In the genomic region with DNA sequence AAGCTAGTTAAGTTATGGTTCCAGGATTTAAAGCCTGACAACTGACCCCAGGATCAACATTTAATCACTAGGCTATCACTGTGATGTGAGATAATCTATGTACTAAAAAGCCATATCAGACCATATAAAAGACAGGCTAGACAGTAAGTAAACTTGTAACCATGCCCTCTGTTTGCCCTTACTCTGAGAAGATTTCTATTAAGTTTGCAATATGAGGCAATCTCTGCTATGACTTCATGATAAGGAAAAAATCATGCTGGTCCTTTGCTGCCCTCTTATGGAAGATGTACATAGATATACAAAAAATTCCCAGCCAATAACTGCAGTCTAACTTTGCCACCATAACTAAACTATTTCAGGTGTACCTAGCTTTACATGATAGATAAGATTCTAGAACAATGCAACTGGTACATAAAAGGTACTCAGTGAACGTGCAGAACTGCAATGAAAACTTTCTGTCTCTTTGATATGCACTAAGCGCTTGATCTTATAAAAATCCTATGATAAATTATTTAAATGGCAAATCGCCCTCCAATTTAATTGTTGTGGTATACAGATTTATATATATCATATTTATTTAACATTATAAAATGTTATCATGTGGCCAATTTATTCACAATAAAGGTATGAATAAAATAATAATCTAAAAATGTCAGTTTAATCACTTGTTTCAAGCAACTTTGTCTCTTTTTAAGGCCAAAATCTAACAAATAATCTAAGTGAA, we compare ENCODE assay signal across 8 cellular contexts.
DNase-seq lines count a peak whose midpoint lies in the region; ATAC-seq, FAIRE-seq and TF ChIP-seq lines count a peak whose summit lies in the region.

No MANE protein-coding gene starts in this region.

- no peak for TF ChIP-seq POLR2A in A549 (IDR thresholded peaks at IDR 0.05; ENCODE audit: low read length)

- H3K9me3 Mint-ChIP-seq in activated CD8-positive, alpha-beta T cell treated with anti-CD3 and anti-CD28 coated beads, Interleukin-2, amount 10 ng/mL, durations not matched to agents 7 days and 5 days (ENCODE audit: insufficient read depth) = peaks cover 5% of the 10 kb centered on the region

- POLR2A ChIA-PET in A549 (lab: Yijun Ruan, JAX) = interaction anchor here (1.2 to 1.8 kb wide), 2 partner anchors 13 to 75 kb away, joined by 3 to 8 read pairs; a partner anchor contains a TSS
- POLR2A ChIA-PET in activated CD8-positive, alpha-beta T cell treated with anti-CD3 and anti-CD28 coated beads, Interleukin-2, amount 10 ng/mL, durations not matched to agents 7 days and 5 days (lab: Charles Lee) = interaction anchor here (1.6 kb wide), 1 partner anchor 13 kb away, joined by 4 read pairs; a partner anchor contains a TSS

- DNase-seq in A549 (ENCODE audit: low read depth in 1 of 2, low spot score in 1 of 2) (peak; percentile 43 to 85), GM04504 (ENCODE audit: low read depth) (peak; percentile 60), NCI-H2227 (lab: John Stamatoyannopoulos, UW; ENCODE audit: unreplicated experiment) (peak; percentile 58), left ventricle myocardium inferior (no peak), smooth muscle cell of the brain vasculature (ENCODE audit: low read depth, low spot score) (peak; percentile 39), H7 (no peak)
- DNase-seq in activated CD8-positive, alpha-beta T cell treated with anti-CD3 and anti-CD28 coated beads, Interleukin-2, amount 10 ng/mL, durations not matched to agents 7 days and 5 days = no peak

- H3K36me3 Mint-ChIP-seq in activated CD8-positive, alpha-beta T cell treated with anti-CD3 and anti-CD28 coated beads, Interleukin-2, amount 10 ng/mL, durations not matched to agents 7 days and 5 days (ENCODE audit: low read depth) = peaks cover 20% of the 10 kb centered on the region

- H3K4me1 ChIP-seq in A549 (peaks cover 39% of the 10 kb centered on the region), left ventricle myocardium inferior (peaks cover 35% of the 10 kb centered on the region)

- 0 out of 5 replicates have a peak, but pooled peaks of 1 of the 2 experiments have one; percentile 36 for TF ChIP-seq EP300 in A549 (IDR thresholded peaks at IDR 0.05)

- peak; percentile 69 to 74 for TF ChIP-seq RAD21 in A549 (conservative IDR thresholded peaks at IDR 0.05 in 1 of 2, IDR thresholded peaks at IDR 0.05 in 1 of 2)

- no peaks in the 10 kb centered on the region for H3K36me3 ChIP-seq in left ventricle myocardium inferior
- H3K36me3 ChIP-seq in H7 (replicated peaks; ENCODE audit: control insufficient read depth, insufficient read depth, low read length) = no peaks in the 10 kb centered on the region; the same call in 1 of the 2 replicates

- H3K4me2 ChIP-seq in A549 = peak overlapping the region; percentile 69

- CTCF ChIA-PET in A549 (lab: Yijun Ruan, JAX) = interaction anchor here (0.6 to 3.5 kb wide), 21 partner anchors 8 to 472 kb away, joined by 3 to 24 read pairs (median 3); a partner anchor contains a TSS
- CTCF ChIA-PET in activated CD8-positive, alpha-beta T cell treated with anti-CD3 and anti-CD28 coated beads, Interleukin-2, amount 10 ng/mL, durations not matched to agents 7 days and 5 days (lab: Charles Lee) = interaction anchor here (0.7 to 4.5 kb wide), 15 partner anchors 10 to 265 kb away, joined by 3 to 21 read pairs (median 5); a partner anchor contains a TSS

- H3K4me3 ChIP-seq in A549 (no peak overlapping the region), left ventricle myocardium inferior (no peak overlapping the region), H7 (ENCODE audit: insufficient read depth, low read depth, low read length) (no peak overlapping the region)

- H3K9me3 ChIP-seq in A549 (no peaks in the 10 kb centered on the region), left ventricle myocardium inferior (replicated peaks) (no peaks in the 10 kb centered on the region)

- peak; percentile 63 for TF ChIP-seq CTCF in A549 (IDR thresholded peaks at IDR 0.05)
- peak; percentile 59 for TF ChIP-seq CTCF in left ventricle myocardium inferior (IDR thresholded peaks at IDR 0.05; ENCODE audit: borderline replicate concordance)

- H3K4me3 Mint-ChIP-seq in activated CD8-positive, alpha-beta T cell treated with anti-CD3 and anti-CD28 coated beads, Interleukin-2, amount 10 ng/mL, durations not matched to agents 7 days and 5 days = no peak overlapping the region

- ATAC-seq in A549 (peak; percentile 87), GM19467 (IDR thresholded peaks at IDR 0.05; ENCODE audit: unreplicated experiment) (no peak)
- ATAC-seq in activated CD8-positive, alpha-beta T cell treated with anti-CD3 and anti-CD28 coated beads, Interleukin-2, amount 10 ng/mL, durations not matched to agents 7 days and 5 days = peak; percentile 63

- intact Hi-C loops in left ventricle myocardium inferior (cut with micrococcal nuclease) = no loop called here

- H3K27ac Mint-ChIP-seq in activated CD8-positive, alpha-beta T cell treated with anti-CD3 and anti-CD28 coated beads, Interleukin-2, amount 10 ng/mL, durations not matched to agents 7 days and 5 days = peak overlapping the region; percentile 25

- 61% methylated on average over 3 of the region's 3 CpGs for whole genome bisulfite sequencing in A549 (ENCODE audit: missing lambda C conversion rate)

- H3K27ac ChIP-seq in A549 (peak overlapping the region; percentile 67 to 83), left ventricle myocardium inferior (replicated peaks) (peak overlapping the region; percentile 37)

- H3K27me3 Mint-ChIP-seq in activated CD8-positive, alpha-beta T cell treated with anti-CD3 and anti-CD28 coated beads, Interleukin-2, amount 10 ng/mL, durations not matched to agents 7 days and 5 days (ENCODE audit: low read depth) = no peaks in the 10 kb centered on the region

- H3K4me1 Mint-ChIP-seq in activated CD8-positive, alpha-beta T cell treated with anti-CD3 and anti-CD28 coated beads, Interleukin-2, amount 10 ng/mL, durations not matched to agents 7 days and 5 days (ENCODE audit: low read depth) = peaks cover 46% of the 10 kb centered on the region

- no peak for FAIRE-seq in A549 (lab: Jason Lieb, UNC)

- H3K27me3 ChIP-seq in left ventricle myocardium inferior (ENCODE audit: low read depth) (no peaks in the 10 kb centered on the region), H7 (ENCODE audit: control insufficient read depth, insufficient read depth, low read length) (no peaks in the 10 kb centered on the region)

TF ChIP-seq in A549, 52 proteins besides CTCF, POLR2A, EP300 and RAD21 (continues in another document):
- no peak for TF ChIP-seq PHF8 (IDR thresholded peaks at IDR 0.05; ENCODE audit: borderline replicate concordance, low read depth)
- no peak for TF ChIP-seq MAFK (IDR thresholded peaks at IDR 0.05; ENCODE audit: partially characterized antibody)
- TF ChIP-seq, protein P1, sequence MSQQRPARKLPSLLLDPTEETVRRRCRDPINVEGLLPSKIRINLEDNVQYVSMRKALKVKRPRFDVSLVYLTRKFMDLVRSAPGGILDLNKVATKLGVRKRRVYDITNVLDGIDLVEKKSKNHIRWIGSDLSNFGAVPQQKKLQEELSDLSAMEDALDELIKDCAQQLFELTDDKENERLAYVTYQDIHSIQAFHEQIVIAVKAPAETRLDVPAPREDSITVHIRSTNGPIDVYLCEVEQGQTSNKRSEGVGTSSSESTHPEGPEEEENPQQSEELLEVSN (IDR thresholded peaks at IDR 0.05; ENCODE audit: borderline replicate concordance, low read depth) = no peak
- TF ChIP-seq HDAC2 (IDR thresholded peaks at IDR 0.05) = no peak
- TF ChIP-seq NPAS2 (CRISPR knock-in tag; IDR thresholded peaks at IDR 0.05; ENCODE audit: borderline replicate concordance) = no peak
- TF ChIP-seq CHD4 (IDR thresholded peaks at IDR 0.05; ENCODE audit: borderline replicate concordance) = no peak
- TF ChIP-seq JUNB (IDR thresholded peaks at IDR 0.05) = no peak
- no peak for TF ChIP-seq ZC3H11A (IDR thresholded peaks at IDR 0.05)
- TF ChIP-seq, protein P2, sequence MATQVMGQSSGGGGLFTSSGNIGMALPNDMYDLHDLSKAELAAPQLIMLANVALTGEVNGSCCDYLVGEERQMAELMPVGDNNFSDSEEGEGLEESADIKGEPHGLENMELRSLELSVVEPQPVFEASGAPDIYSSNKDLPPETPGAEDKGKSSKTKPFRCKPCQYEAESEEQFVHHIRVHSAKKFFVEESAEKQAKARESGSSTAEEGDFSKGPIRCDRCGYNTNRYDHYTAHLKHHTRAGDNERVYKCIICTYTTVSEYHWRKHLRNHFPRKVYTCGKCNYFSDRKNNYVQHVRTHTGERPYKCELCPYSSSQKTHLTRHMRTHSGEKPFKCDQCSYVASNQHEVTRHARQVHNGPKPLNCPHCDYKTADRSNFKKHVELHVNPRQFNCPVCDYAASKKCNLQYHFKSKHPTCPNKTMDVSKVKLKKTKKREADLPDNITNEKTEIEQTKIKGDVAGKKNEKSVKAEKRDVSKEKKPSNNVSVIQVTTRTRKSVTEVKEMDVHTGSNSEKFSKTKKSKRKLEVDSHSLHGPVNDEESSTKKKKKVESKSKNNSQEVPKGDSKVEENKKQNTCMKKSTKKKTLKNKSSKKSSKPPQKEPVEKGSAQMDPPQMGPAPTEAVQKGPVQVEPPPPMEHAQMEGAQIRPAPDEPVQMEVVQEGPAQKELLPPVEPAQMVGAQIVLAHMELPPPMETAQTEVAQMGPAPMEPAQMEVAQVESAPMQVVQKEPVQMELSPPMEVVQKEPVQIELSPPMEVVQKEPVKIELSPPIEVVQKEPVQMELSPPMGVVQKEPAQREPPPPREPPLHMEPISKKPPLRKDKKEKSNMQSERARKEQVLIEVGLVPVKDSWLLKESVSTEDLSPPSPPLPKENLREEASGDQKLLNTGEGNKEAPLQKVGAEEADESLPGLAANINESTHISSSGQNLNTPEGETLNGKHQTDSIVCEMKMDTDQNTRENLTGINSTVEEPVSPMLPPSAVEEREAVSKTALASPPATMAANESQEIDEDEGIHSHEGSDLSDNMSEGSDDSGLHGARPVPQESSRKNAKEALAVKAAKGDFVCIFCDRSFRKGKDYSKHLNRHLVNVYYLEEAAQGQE (IDR thresholded peaks at IDR 0.05) = no peak
- TF ChIP-seq RARB (CRISPR knock-in tag; IDR thresholded peaks at IDR 0.05) = peak; percentile 63; the same call in 1 of the 2 replicates
- TF ChIP-seq, protein P3, sequence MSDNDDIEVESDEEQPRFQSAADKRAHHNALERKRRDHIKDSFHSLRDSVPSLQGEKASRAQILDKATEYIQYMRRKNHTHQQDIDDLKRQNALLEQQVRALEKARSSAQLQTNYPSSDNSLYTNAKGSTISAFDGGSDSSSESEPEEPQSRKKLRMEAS (IDR thresholded peaks at IDR 0.05) = no peak
- TF ChIP-seq NR3C1 (IDR thresholded peaks at IDR 0.05) = no peak
- TF ChIP-seq CEBPB (IDR thresholded peaks at IDR 0.05) = peak; percentile 86 to 93
- TF ChIP-seq GATA3 (IDR thresholded peaks at IDR 0.05; ENCODE audit: borderline replicate concordance) = peak; percentile 64; the same call in 1 of the 2 replicates
- TF ChIP-seq RNF2 (IDR thresholded peaks at IDR 0.05; ENCODE audit: borderline replicate concordance, low read depth) = no peak
- TF ChIP-seq HOXB5 (CRISPR knock-in tag; IDR thresholded peaks at IDR 0.05) = no peak
- TF ChIP-seq ESRRA (IDR thresholded peaks at IDR 0.05; ENCODE audit: borderline replicate concordance, low read length) = peak; percentile 20; the same call in 1 of the 2 replicates

Comparison
In these comparisons a context has a peak if more than half of its experiments do, and no peak if none do; other contexts are left out.
1. DNase-seq: peak in A549 (2 of 2), GM04504 (single experiment), NCI-H2227 (single experiment) and smooth muscle cell of the brain vasculature (single experiment); none in activated CD8-positive, alpha-beta T cell treated with anti-CD3 and anti-CD28 coated beads, Interleukin-2, amount 10 ng/mL, durations not matched to agents 7 days and 5 days (single experiment), left ventricle myocardium inferior (single experiment) and H7 (single experiment).